In genomic region chr6:44238687-44239350, GRCh38 we compare ENCODE assay signal across 11 cellular contexts. TPM values are rescaled to one million over a fixed set of nuclear protein-coding genes. Genes with fewer than 3 reads are reported as not detected.
A peak's percentile ranks its signal among the peaks of the same experiment; 100 is the strongest.
DNase-seq lines count a peak whose midpoint lies in the region; ATAC-seq and TF ChIP-seq lines count a peak whose summit lies in the region.
"Had no signal": no experiment of that assay in that cellular context is flagged by ENCODE, and none has a peak within 500 bp of the region (broad histone marks: within the 10 kb centered on the region; RNA-seq: fewer than 3 reads in every experiment).

No MANE protein-coding gene starts in this region.

- H3K27me3 ChIP-seq in endodermal cell (ENCODE audit: control insufficient read depth, insufficient read depth, low read length, poor library complexity, severe bottlenecking), result no peaks in the 10 kb centered on the region
- H3K27me3 ChIP-seq in parathyroid adenoma (ENCODE audit: control insufficient read depth, insufficient read depth, low read length), result no peaks in the 10 kb centered on the region
- H3K27me3 ChIP-seq: right lobe of liver had no signal

- H3K79me2 ChIP-seq in parathyroid adenoma, result no peaks in the 10 kb centered on the region

- 75 to 89% methylated on average over 2 to 7 of the region's 7 CpGs for WGBS in endodermal cell (ENCODE audit: insufficient coverage in 1 of 2, insufficient read length in 1 of 2), 2 experiments

- H3K4me1 ChIP-seq in endodermal cell (ENCODE audit: control insufficient read depth, insufficient read depth, low read length) (peaks cover 7% of the 10 kb centered on the region), parathyroid adenoma (peaks cover 29% of the 10 kb centered on the region)

- no peaks in the 10 kb centered on the region for H3K9me3 Mint-ChIP-seq in endodermal cell

- no peak overlapping the region for H3K27ac ChIP-seq in endodermal cell (ENCODE audit: low read depth, low read length)
- no peak overlapping the region for H3K27ac ChIP-seq in parathyroid adenoma

- ATAC-seq in T-helper 17 cell (no peak), HG02885 (IDR thresholded peaks at IDR 0.05; ENCODE audit: poor library complexity, unreplicated experiment) (no peak), HG03159 (IDR thresholded peaks at IDR 0.05; ENCODE audit: unreplicated experiment) (no peak)

- H3K4me2 ChIP-seq in parathyroid adenoma (ENCODE audit: low read length), result no peak overlapping the region

- DNase-seq in DMS53 (lab: John Stamatoyannopoulos, UW) (peak; percentile 84), T-helper 17 cell (no peak), endodermal cell (no peak), NCI-H1930 (lab: John Stamatoyannopoulos, UW) (no peak)
- no peak for DNase-seq in activated effector memory CD4-positive, alpha-beta T cell treated with anti-CD3 and anti-CD28 coated beads, Interleukin-2, amount 50 U/mL, for 16 hours
- DNase-seq: activated CD4-positive, alpha-beta T cell treated with anti-CD3 and anti-CD28 coated beads for 4 hours; EL had no signal

- H3K4me1 Mint-ChIP-seq in T-helper 17 cell, result peaks cover 11% of the 10 kb centered on the region
- H3K4me1 Mint-ChIP-seq in endodermal cell, result peaks cover 21% of the 10 kb centered on the region

- H3K36me3 ChIP-seq in endodermal cell (ENCODE audit: control insufficient read depth, insufficient read depth, low read length) (no peaks in the 10 kb centered on the region), parathyroid adenoma (ENCODE audit: control insufficient read depth, insufficient read depth, low read length) (no peaks in the 10 kb centered on the region)
- H3K36me3 ChIP-seq: right lobe of liver had no signal

- TF ChIP-seq CTCF in endodermal cell (conservative IDR thresholded peaks at IDR 0.05) (no peak), parathyroid adenoma (IDR thresholded peaks at IDR 0.05) (no peak)

- H3K9ac ChIP-seq in endodermal cell (ENCODE audit: extremely low read depth, low read length, poor library complexity, severe bottlenecking), result no peak overlapping the region
- no peak overlapping the region for H3K9ac ChIP-seq in parathyroid adenoma

- peak overlapping the region; percentile 90 for H3K4me3 Mint-ChIP-seq in T-helper 17 cell
- peak overlapping the region; percentile 71 for H3K4me3 Mint-ChIP-seq in endodermal cell

- H3K4me3 ChIP-seq in endodermal cell (ENCODE audit: low read length) (no peak overlapping the region), parathyroid adenoma (ENCODE audit: low read depth, low read length) (no peak overlapping the region)

- H3K27me3 Mint-ChIP-seq in T-helper 17 cell, result no peaks in the 10 kb centered on the region
- H3K27me3 Mint-ChIP-seq in endodermal cell (ENCODE audit: insufficient read depth), result peaks cover 4% of the 10 kb centered on the region

- H3K36me3 Mint-ChIP-seq in T-helper 17 cell (ENCODE audit: low read depth), result no peaks in the 10 kb centered on the region
- peaks cover 5% of the 10 kb centered on the region for H3K36me3 Mint-ChIP-seq in endodermal cell (ENCODE audit: low read depth)

- peak overlapping the region; percentile 100 for H2AFZ ChIP-seq in parathyroid adenoma

- H3K27ac Mint-ChIP-seq in T-helper 17 cell, result peak overlapping the region; percentile 89
- H3K27ac Mint-ChIP-seq in endodermal cell, result no peak overlapping the region

- H3K9me3 ChIP-seq in T-helper 17 cell (ENCODE audit: control insufficient read depth, low read length, poor library complexity, severe bottlenecking), result no peaks in the 10 kb centered on the region
- H3K9me3 ChIP-seq in endodermal cell (ENCODE audit: control insufficient read depth, low read length), result no peaks in the 10 kb centered on the region
- H3K9me3 ChIP-seq in parathyroid adenoma (ENCODE audit: control insufficient read depth, low read length), result no peaks in the 10 kb centered on the region
- H3K9me3 ChIP-seq: right lobe of liver had no signal

RNA-seq across cellular contexts. Expression of gene HSP90AB1, which starts 8.1 kb away (rescaled TPM):
- total RNA-seq in T-helper 17 cell (100 to 1,000 TPM; 454 to 478 TPM), endodermal cell (1,000 to 10,000 TPM; 1,356 to 1,422 TPM)
- 1,137 TPM for polyA plus RNA-seq in endodermal cell (2013, experiment 1 of 2)
- polyA plus RNA-seq in endodermal cell (2013, experiment 2 of 2), result 1,046 TPM

RNA-seq across cellular contexts. Expression of gene SLC29A1, which starts 15.4 kb away (rescaled TPM):
- total RNA-seq in T-helper 17 cell (1 to 10 TPM; 1.4 to 3.4 TPM), endodermal cell (100 to 1,000 TPM; 129 to 155 TPM)
- polyA plus RNA-seq in endodermal cell (2013, experiment 1 of 2), result 65.0 TPM
- polyA plus RNA-seq in endodermal cell (2013, experiment 2 of 2), result 58.4 TPM

RNA-seq across cellular contexts. Expression of gene SLC35B2, which starts 18.5 kb away (rescaled TPM):
- total RNA-seq in T-helper 17 cell, result 10 to 100 TPM; 14.7 to 15.2 TPM
- total RNA-seq in endodermal cell, result 10 to 100 TPM; 52.5 to 54.3 TPM
- 42.1 TPM for polyA plus RNA-seq in endodermal cell (2013, experiment 1 of 2)
- 39.6 TPM for polyA plus RNA-seq in endodermal cell (2013, experiment 2 of 2)

RNA-seq across cellular contexts. Expression of gene MYMX, which starts 22.1 kb away (rescaled TPM):
- total RNA-seq in T-helper 17 cell, result not detected
- 1 to 10 TPM; 1.7 to 1.8 TPM for total RNA-seq in endodermal cell
- 1.1 TPM for polyA plus RNA-seq in endodermal cell (2013, experiment 1 of 2)
- polyA plus RNA-seq in endodermal cell (2013, experiment 2 of 2), result 0.83 TPM
- total RNA-seq: right lobe of liver had no signal

RNA-seq across cellular contexts. Expression of gene NFKBIE, which starts 26.5 kb away (rescaled TPM):
- total RNA-seq in T-helper 17 cell, result 10 to 100 TPM; 59.2 to 62.8 TPM
- 10 to 100 TPM in 1 of 2 donors, 1 to 10 TPM in 1; 8.3 to 11.0 TPM for total RNA-seq in endodermal cell
- 8.9 TPM for polyA plus RNA-seq in endodermal cell (2013, experiment 1 of 2)
- polyA plus RNA-seq in endodermal cell (2013, experiment 2 of 2), result 5.6 TPM

Comparison
In these comparisons a context has a peak if more than half of its experiments do, and no peak if none do; other contexts are left out.
1. RNA of gene SLC29A1, which starts 15.4 kb away (total RNA-seq): 129 to 155 TPM in endodermal cell; 1.4 to 3.4 TPM in T-helper 17 cell; every median in the first group is over 10 times any median in the second.